ENCODE assay signal across 8 cellular contexts in genomic region chr17:75036643-75037268, GRCh38. TPM values are rescaled to one million over a fixed set of nuclear protein-coding genes. Genes with fewer than 3 reads are reported as not detected.
DNase-seq lines count a peak whose midpoint lies in the region; ATAC-seq lines count a peak whose summit lies in the region.

No MANE protein-coding gene starts in this region.

- POLR2A ChIA-PET in activated CD4-positive, alpha-beta T cell treated with anti-CD3 and anti-CD28 coated beads, Interleukin-2, amount 10 ng/mL, durations not matched to agents 7 days and 5 days (lab: Charles Lee): interaction anchor here (0.5 kb wide), 1 partner anchor 13 kb away, joined by 3 read pairs; no protein-coding TSS in a partner anchor

- H3K27ac Mint-ChIP-seq in activated CD4-positive, alpha-beta T cell treated with anti-CD3 and anti-CD28 coated beads, Interleukin-2, amount 10 ng/mL, durations not matched to agents 7 days and 5 days: peak overlapping the region; percentile 99
- H3K27ac Mint-ChIP-seq in naive B cell: peak overlapping the region in 3 of 6 donors; percentile 32 to 92 (median 56)

- peaks cover 52% of the 10 kb centered on the region for H3K4me1 Mint-ChIP-seq in activated CD4-positive, alpha-beta T cell treated with anti-CD3 and anti-CD28 coated beads, Interleukin-2, amount 10 ng/mL, durations not matched to agents 7 days and 5 days
- H3K4me1 Mint-ChIP-seq in naive B cell: peaks cover 35 to 39% (median 36%) of the 10 kb centered on the region in 3 donors

- peak; percentile 29 for DNase-seq in NCI-H2196 (lab: John Stamatoyannopoulos, UW; ENCODE audit: unreplicated experiment)
- no peak for DNase-seq in NCI-H2196 treated with DMSO at 0.1 percent for 48 hours (lab: John Stamatoyannopoulos, UW; ENCODE audit: unreplicated experiment)
- DNase-seq in activated CD4-positive, alpha-beta T cell treated with anti-CD3 and anti-CD28 coated beads, Interleukin-2, amount 10 ng/mL, durations not matched to agents 7 days and 5 days: peak; percentile 89
- DNase-seq in effector CD4-positive, alpha-beta T cell: peak; percentile 89
- no peak for DNase-seq in naive B cell
- peak; percentile 77 for DNase-seq in stimulated activated naive CD4-positive, alpha-beta T cell treated with Interleukin-2 at 50 U/mL for 16 hours (lab: John Stamatoyannopoulos, UW)
- DNase-seq in dedifferentiated amniotic fluid mesenchymal stem cell (ENCODE audit: extremely low spot score): no peak
- DNase-seq in HPDE6-E6E7 (ENCODE audit: extremely low spot score): no peak

- CTCF ChIA-PET in activated CD4-positive, alpha-beta T cell treated with anti-CD3 and anti-CD28 coated beads, Interleukin-2, amount 10 ng/mL, durations not matched to agents 7 days and 5 days (lab: Charles Lee): interaction anchor here (0.9 to 1.0 kb wide), 2 partner anchors 10 to 25 kb away, joined by 3 to 4 read pairs; partner anchors contain the start of genes ATP5PD and MRPL58

- H3K4me3 Mint-ChIP-seq in activated CD4-positive, alpha-beta T cell treated with anti-CD3 and anti-CD28 coated beads, Interleukin-2, amount 10 ng/mL, durations not matched to agents 7 days and 5 days: peak overlapping the region; percentile 62
- H3K4me3 Mint-ChIP-seq in naive B cell: peak overlapping the region; percentile 32 to 95 (median 52)

- peaks cover 33% of the 10 kb centered on the region for H3K36me3 Mint-ChIP-seq in activated CD4-positive, alpha-beta T cell treated with anti-CD3 and anti-CD28 coated beads, Interleukin-2, amount 10 ng/mL, durations not matched to agents 7 days and 5 days (ENCODE audit: low read depth)
- peaks cover 10 to 15% of the 10 kb centered on the region in 2 donors for H3K36me3 Mint-ChIP-seq in naive B cell

- no peak for ATAC-seq in naive B cell (ENCODE audit: low read depth in 2 of 2)

- H3K27me3 Mint-ChIP-seq in activated CD4-positive, alpha-beta T cell treated with anti-CD3 and anti-CD28 coated beads, Interleukin-2, amount 10 ng/mL, durations not matched to agents 7 days and 5 days: peaks cover 12% of the 10 kb centered on the region
- H3K27me3 Mint-ChIP-seq in naive B cell: peaks cover 0 to 5% (median 3%) of the 10 kb centered on the region in 3 donors

- H3K9me3 Mint-ChIP-seq in activated CD4-positive, alpha-beta T cell treated with anti-CD3 and anti-CD28 coated beads, Interleukin-2, amount 10 ng/mL, durations not matched to agents 7 days and 5 days: no peaks in the 10 kb centered on the region
- H3K9me3 Mint-ChIP-seq in naive B cell: peaks cover 0 to 1% (median 0%) of the 10 kb centered on the region in 7 donors

RNA-seq across cellular contexts. Expression of gene ATP5PD, which starts 10.0 kb away (rescaled TPM):
- 100 to 1,000 TPM; 252 to 259 TPM for total RNA-seq in activated CD4-positive, alpha-beta T cell treated with anti-CD3 and anti-CD28 coated beads, Interleukin-2, amount 10 ng/mL, durations not matched to agents 7 days and 5 days
- 100 to 1,000 TPM; 191 to 306 (median 269) TPM for polyA plus RNA-seq in naive B cell (ENCODE audit: low read depth in 6 of 6)

RNA-seq across cellular contexts. Expression of gene KCTD2, which starts 10.3 kb away (rescaled TPM):
- total RNA-seq in activated CD4-positive, alpha-beta T cell treated with anti-CD3 and anti-CD28 coated beads, Interleukin-2, amount 10 ng/mL, durations not matched to agents 7 days and 5 days: 10 to 100 TPM; 21.7 TPM
- 1 to 10 TPM; 2.9 to 9.8 (median 4.8) TPM for polyA plus RNA-seq in naive B cell (ENCODE audit: low read depth in 6 of 6)

RNA-seq across cellular contexts. Expression of gene MRPL58, which starts 24.3 kb away (rescaled TPM):
- 10 to 100 TPM; 41.2 to 46.2 TPM for total RNA-seq in activated CD4-positive, alpha-beta T cell treated with anti-CD3 and anti-CD28 coated beads, Interleukin-2, amount 10 ng/mL, durations not matched to agents 7 days and 5 days
- polyA plus RNA-seq in naive B cell (ENCODE audit: low read depth in 6 of 6): 10 to 100 TPM; 32.4 to 47.3 (median 39.6) TPM

RNA-seq across cellular contexts. Expression of gene CDR2L, which starts 49.3 kb away (rescaled TPM):
- under 1 TPM; 0.31 to 0.40 TPM for total RNA-seq in activated CD4-positive, alpha-beta T cell treated with anti-CD3 and anti-CD28 coated beads, Interleukin-2, amount 10 ng/mL, durations not matched to agents 7 days and 5 days
- polyA plus RNA-seq in naive B cell (ENCODE audit: low read depth in 6 of 6): not detected

RNA-seq across cellular contexts. Expression of gene SLC16A5, which starts 51.0 kb away (rescaled TPM):
- 10 to 100 TPM; 11.4 to 12.2 TPM for total RNA-seq in activated CD4-positive, alpha-beta T cell treated with anti-CD3 and anti-CD28 coated beads, Interleukin-2, amount 10 ng/mL, durations not matched to agents 7 days and 5 days
- polyA plus RNA-seq in naive B cell (ENCODE audit: low read depth in 6 of 6): 1 to 10 TPM; 1.1 to 4.0 (median 2.1) TPM

Comparison
In these comparisons a context has a peak if more than half of its experiments do, and no peak if none do; other contexts are left out.
1. DNase-seq: peak in NCI-H2196 (single experiment), activated CD4-positive, alpha-beta T cell treated with anti-CD3 and anti-CD28 coated beads, Interleukin-2, amount 10 ng/mL, durations not matched to agents 7 days and 5 days (single experiment), effector CD4-positive, alpha-beta T cell (single experiment) and stimulated activated naive CD4-positive, alpha-beta T cell treated with Interleukin-2 at 50 U/mL for 16 hours (single experiment); none in NCI-H2196 treated with DMSO at 0.1 percent for 48 hours (single experiment), naive B cell (single experiment), dedifferentiated amniotic fluid mesenchymal stem cell (single experiment) and HPDE6-E6E7 (single experiment).